Comparison of ENCODE assay signal across 8 cellular contexts in genomic region chrX:71365876-71366673, GRCh38. TPM values are rescaled to one million over a fixed set of nuclear protein-coding genes. Genes with fewer than 3 reads are reported as not detected.
DNase-seq lines count a peak whose midpoint lies in the region; ATAC-seq and TF ChIP-seq lines count a peak whose summit lies in the region.

Gene TAF1 (plus strand): TSS chrX:71366357. CDS start chrX:71366375, 18 bp downstream.

- H3K27ac ChIP-seq in heart right ventricle = peak within 1 kb of the TSS; percentile 80 to 96 (median 92)
- H3K27ac ChIP-seq in upper lobe of left lung = peak within 1 kb of the TSS; percentile 88 to 96 (median 94)

- H3K36me3 ChIP-seq in heart right ventricle (peaks cover 0 to 30% (median 0%) of the 10 kb centered on the region in 9 donors), upper lobe of left lung (peaks cover 0 to 9% (median 2%) of the 10 kb centered on the region in 4 donors)

- ATAC-seq in HG02884 (IDR thresholded peaks at IDR 0.05; ENCODE audit: unreplicated experiment) (peak; percentile 92), heart right ventricle (peak; percentile 94 to 98 (median 96)), upper lobe of left lung (ENCODE audit: low FRiP score in 2 of 2) (peak; percentile 97)

- peak; percentile 87 for DNase-seq in GM13977 (ENCODE audit: low spot score)
- DNase-seq in NCI-H1694 (lab: John Stamatoyannopoulos, UW) = peak; percentile 98
- DNase-seq in amniotic stem cell (lab: John Stamatoyannopoulos, UW) = peak; percentile 86
- DNase-seq in heart right ventricle = peak; percentile 89 to 95
- DNase-seq in posterior cingulate gyrus = peak; percentile 86 to 98 (median 92)
- peak; percentile 90 to 95 for DNase-seq in upper lobe of left lung

- TF ChIP-seq EP300 in upper lobe of left lung (IDR thresholded peaks at IDR 0.05) = peak in 1 of 4 donors; percentile 41

- H3K4me1 ChIP-seq in heart right ventricle (peaks cover 0 to 33% (median 13%) of the 10 kb centered on the region in 9 donors), upper lobe of left lung (peaks cover 7 to 11% (median 8%) of the 10 kb centered on the region in 4 donors)

- intact Hi-C loops in heart right ventricle (cut with DNase I) = loop anchor here in 4 of 10 donors (5.0 to 10.0 kb wide), 4 partner anchors 81 to 181 kb away; partner anchors contain the start of genes ZMYM3 (in 2 of the 4) and NONO (in 1 of the 4)
- intact Hi-C loops in posterior cingulate gyrus (cut with DNase I) = loop anchor here (5.0 to 10.0 kb wide), 3 partner anchors 84 to 269 kb away; partner anchors contain the start of genes FOXO4, NONO and OGT

- peaks cover 3% of the 10 kb centered on the region for H3K27me3 Mint-ChIP-seq in T-helper 1 cell treated with Interleukin-12 subunit alpha and Interleukin-12 subunit beta and Interleukin-4 antibody, amounts not matched to agents 30 μg/mL and 1 μg/mL, for 36 hours (ENCODE audit: low read depth)

- H3K36me3 Mint-ChIP-seq in T-helper 1 cell treated with Interleukin-12 subunit alpha and Interleukin-12 subunit beta and Interleukin-4 antibody, amounts not matched to agents 30 μg/mL and 1 μg/mL, for 36 hours (ENCODE audit: low read depth) = peaks cover 17% of the 10 kb centered on the region

- peak within 1 kb of the TSS; percentile 100 for H3K27ac Mint-ChIP-seq in T-helper 1 cell treated with Interleukin-12 subunit alpha and Interleukin-12 subunit beta and Interleukin-4 antibody, amounts not matched to agents 30 μg/mL and 1 μg/mL, for 36 hours

- H3K9me3 ChIP-seq in heart right ventricle (no peaks in the 10 kb centered on the region), upper lobe of left lung (peaks cover 0 to 4% (median 0%) of the 10 kb centered on the region in 4 donors)

- H3K4me1 Mint-ChIP-seq in T-helper 1 cell treated with Interleukin-12 subunit alpha and Interleukin-12 subunit beta and Interleukin-4 antibody, amounts not matched to agents 30 μg/mL and 1 μg/mL, for 36 hours (ENCODE audit: low read depth) = peaks cover 24% of the 10 kb centered on the region

- TF ChIP-seq CTCF in GM13977 (IDR thresholded peaks at IDR 0.05; ENCODE audit: extremely low read depth, insufficient read depth, missing control alignments) (no peak), heart right ventricle (IDR thresholded peaks at IDR 0.05) (no peak), upper lobe of left lung (IDR thresholded peaks at IDR 0.05) (no peak)

- 0% methylated on average over 49 to 51 of the region's 51 CpGs for WGBS in heart right ventricle, 2 donors
- WGBS in upper lobe of left lung, 2 donors = 1 to 42% methylated on average over 18 to 43 of the region's 51 CpGs

- peak within 1 kb of the TSS; percentile 37 to 88 (median 68) for H3K4me3 ChIP-seq in heart right ventricle
- peak within 1 kb of the TSS; percentile 61 to 73 (median 66) for H3K4me3 ChIP-seq in upper lobe of left lung

- H3K9me3 Mint-ChIP-seq in T-helper 1 cell treated with Interleukin-12 subunit alpha and Interleukin-12 subunit beta and Interleukin-4 antibody, amounts not matched to agents 30 μg/mL and 1 μg/mL, for 36 hours = no peaks in the 10 kb centered on the region

- in situ Hi-C loops in GM13977 (cut with MboI; ENCODE audit: low pct_unique_long_range_greater_than_20kb, low sequenced_read_pairs, unreplicated experiment) = no loop called here

- TF ChIP-seq POLR2A in upper lobe of left lung (IDR thresholded peaks at IDR 0.05) = peak; percentile 2 to 86 (median 38)

- H3K27me3 ChIP-seq in heart right ventricle (no peaks in the 10 kb centered on the region), upper lobe of left lung (no peaks in the 10 kb centered on the region)

- peak within 1 kb of the TSS; percentile 100 for H3K4me3 Mint-ChIP-seq in T-helper 1 cell treated with Interleukin-12 subunit alpha and Interleukin-12 subunit beta and Interleukin-4 antibody, amounts not matched to agents 30 μg/mL and 1 μg/mL, for 36 hours

RNA-seq across cellular contexts. Expression of gene TAF1, which starts in this region (rescaled TPM):
- total RNA-seq in heart right ventricle (10 to 100 TPM; 16.1 to 27.1 (median 21.6) TPM), upper lobe of left lung (100 to 1,000 TPM in 1 of 6 donors, 10 to 100 TPM in 5; 29.3 to 307 (median 55.3) TPM)
- polyA plus RNA-seq in heart right ventricle = 1 to 10 TPM; 6.0 to 8.7 TPM

Comparison
In these comparisons a context has a peak if more than half of its experiments do, and no peak if none do; other contexts are left out.
1. Peak in every context shown above with its lines: DNase-seq, ATAC-seq, H3K4me3 ChIP-seq and H3K27ac ChIP-seq.